2 cellular contexts compared by ENCODE assay signal in the genomic region with DNA sequence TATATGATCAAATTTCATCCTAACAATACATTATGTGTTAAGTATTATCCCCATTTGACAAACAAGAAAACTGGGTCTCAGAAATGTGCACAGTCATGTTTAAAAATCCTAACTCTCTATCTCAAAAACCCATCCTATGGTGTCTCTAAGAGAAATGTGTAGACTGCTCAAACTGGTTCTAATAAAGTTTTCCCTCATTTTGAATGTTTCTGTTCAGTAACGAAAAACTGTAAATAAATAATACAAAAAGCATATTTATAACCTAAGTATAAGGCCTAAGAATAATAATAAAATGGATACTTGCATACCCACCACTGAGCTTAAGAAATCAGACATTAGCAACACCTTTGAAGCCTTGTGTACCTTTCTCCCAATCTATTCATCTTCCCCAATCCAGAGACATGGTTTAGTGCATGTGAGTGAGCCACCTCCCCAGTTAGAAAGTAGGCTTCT.
TF ChIP-seq lines count a peak whose summit lies in the region.

No MANE protein-coding gene starts in this region.

TF ChIP-seq in HepG2, 621 proteins besides CTCF, POLR2A, EP300 and RAD21:
- TF ChIP-seq GATAD2A (CRISPR knock-in tag; IDR thresholded peaks at IDR 0.05) (no peak), MEIS2 (CRISPR knock-in tag; IDR thresholded peaks at IDR 0.05) (no peak), MAFK (conservative IDR thresholded peaks at IDR 0.05 in 1 of 2, IDR thresholded peaks at IDR 0.05 in 1 of 2; ENCODE audit: low read length in 2 of 2) (peak in 1 of 2 experiments; percentile 55; a peak in 1 of 4 replicates), NFE2L2 (IDR thresholded peaks at IDR 0.05; ENCODE audit: low read length) (peak; percentile 76), ZNF484 (CRISPR knock-in tag; IDR thresholded peaks at IDR 0.05; ENCODE audit: borderline replicate concordance, low read depth) (no peak)
- TF ChIP-seq, protein P1, sequence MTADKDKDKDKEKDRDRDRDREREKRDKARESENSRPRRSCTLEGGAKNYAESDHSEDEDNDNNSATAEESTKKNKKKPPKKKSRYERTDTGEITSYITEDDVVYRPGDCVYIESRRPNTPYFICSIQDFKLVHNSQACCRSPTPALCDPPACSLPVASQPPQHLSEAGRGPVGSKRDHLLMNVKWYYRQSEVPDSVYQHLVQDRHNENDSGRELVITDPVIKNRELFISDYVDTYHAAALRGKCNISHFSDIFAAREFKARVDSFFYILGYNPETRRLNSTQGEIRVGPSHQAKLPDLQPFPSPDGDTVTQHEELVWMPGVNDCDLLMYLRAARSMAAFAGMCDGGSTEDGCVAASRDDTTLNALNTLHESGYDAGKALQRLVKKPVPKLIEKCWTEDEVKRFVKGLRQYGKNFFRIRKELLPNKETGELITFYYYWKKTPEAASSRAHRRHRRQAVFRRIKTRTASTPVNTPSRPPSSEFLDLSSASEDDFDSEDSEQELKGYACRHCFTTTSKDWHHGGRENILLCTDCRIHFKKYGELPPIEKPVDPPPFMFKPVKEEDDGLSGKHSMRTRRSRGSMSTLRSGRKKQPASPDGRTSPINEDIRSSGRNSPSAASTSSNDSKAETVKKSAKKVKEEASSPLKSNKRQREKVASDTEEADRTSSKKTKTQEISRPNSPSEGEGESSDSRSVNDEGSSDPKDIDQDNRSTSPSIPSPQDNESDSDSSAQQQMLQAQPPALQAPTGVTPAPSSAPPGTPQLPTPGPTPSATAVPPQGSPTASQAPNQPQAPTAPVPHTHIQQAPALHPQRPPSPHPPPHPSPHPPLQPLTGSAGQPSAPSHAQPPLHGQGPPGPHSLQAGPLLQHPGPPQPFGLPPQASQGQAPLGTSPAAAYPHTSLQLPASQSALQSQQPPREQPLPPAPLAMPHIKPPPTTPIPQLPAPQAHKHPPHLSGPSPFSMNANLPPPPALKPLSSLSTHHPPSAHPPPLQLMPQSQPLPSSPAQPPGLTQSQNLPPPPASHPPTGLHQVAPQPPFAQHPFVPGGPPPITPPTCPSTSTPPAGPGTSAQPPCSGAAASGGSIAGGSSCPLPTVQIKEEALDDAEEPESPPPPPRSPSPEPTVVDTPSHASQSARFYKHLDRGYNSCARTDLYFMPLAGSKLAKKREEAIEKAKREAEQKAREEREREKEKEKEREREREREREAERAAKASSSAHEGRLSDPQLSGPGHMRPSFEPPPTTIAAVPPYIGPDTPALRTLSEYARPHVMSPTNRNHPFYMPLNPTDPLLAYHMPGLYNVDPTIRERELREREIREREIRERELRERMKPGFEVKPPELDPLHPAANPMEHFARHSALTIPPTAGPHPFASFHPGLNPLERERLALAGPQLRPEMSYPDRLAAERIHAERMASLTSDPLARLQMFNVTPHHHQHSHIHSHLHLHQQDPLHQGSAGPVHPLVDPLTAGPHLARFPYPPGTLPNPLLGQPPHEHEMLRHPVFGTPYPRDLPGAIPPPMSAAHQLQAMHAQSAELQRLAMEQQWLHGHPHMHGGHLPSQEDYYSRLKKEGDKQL (CRISPR knock-in tag; IDR thresholded peaks at IDR 0.05; ENCODE audit: low read depth) = no peak
TF ChIP-seq in HepG2: peak in this region for 2.

TF ChIP-seq in IMR-90, 13 proteins besides CTCF, POLR2A, EP300 and RAD21:
- TF ChIP-seq NFE2L2 (IDR thresholded peaks at IDR 0.05; ENCODE audit: low read depth, low read length) = peak; percentile 68
- no peak for TF ChIP-seq RFX5 (IDR thresholded peaks at IDR 0.05; ENCODE audit: low read depth, low read length)
